ENCODE assay signal across 1 cellular context in the genomic region with DNA sequence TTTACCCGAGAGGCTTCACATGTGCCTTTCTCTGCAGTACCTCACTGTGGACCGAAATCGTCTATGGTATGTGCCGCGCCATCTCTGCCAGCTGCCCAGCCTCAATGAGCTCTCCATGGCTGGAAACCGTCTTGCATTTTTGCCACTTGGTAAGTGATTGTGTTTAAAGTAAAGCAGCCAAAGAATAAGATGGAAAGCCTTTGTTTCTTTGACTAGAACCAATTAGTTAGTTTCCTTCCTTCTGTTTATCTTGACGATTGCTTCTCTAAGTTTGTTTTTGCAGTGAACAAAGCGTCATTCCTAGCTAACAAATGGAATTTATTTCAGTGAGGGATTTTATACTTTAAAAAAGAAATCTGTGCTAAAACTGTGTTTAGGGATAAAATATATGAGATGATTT.
TF ChIP-seq lines count a peak whose summit lies in the region.

No MANE protein-coding gene starts in this region.

TF ChIP-seq in SK-N-SH, 30 proteins besides CTCF, POLR2A, EP300 and RAD21 (continued from another document):
- TF ChIP-seq, protein P1, sequence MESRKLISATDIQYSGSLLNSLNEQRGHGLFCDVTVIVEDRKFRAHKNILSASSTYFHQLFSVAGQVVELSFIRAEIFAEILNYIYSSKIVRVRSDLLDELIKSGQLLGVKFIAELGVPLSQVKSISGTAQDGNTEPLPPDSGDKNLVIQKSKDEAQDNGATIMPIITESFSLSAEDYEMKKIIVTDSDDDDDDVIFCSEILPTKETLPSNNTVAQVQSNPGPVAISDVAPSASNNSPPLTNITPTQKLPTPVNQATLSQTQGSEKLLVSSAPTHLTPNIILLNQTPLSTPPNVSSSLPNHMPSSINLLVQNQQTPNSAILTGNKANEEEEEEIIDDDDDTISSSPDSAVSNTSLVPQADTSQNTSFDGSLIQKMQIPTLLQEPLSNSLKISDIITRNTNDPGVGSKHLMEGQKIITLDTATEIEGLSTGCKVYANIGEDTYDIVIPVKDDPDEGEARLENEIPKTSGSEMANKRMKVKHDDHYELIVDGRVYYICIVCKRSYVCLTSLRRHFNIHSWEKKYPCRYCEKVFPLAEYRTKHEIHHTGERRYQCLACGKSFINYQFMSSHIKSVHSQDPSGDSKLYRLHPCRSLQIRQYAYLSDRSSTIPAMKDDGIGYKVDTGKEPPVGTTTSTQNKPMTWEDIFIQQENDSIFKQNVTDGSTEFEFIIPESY (IDR thresholded peaks at IDR 0.05; ENCODE audit: borderline replicate concordance, low read depth), result no peak
- no peak for TF ChIP-seq TAF1 (IDR thresholded peaks at IDR 0.05; ENCODE audit: borderline replicate concordance, low read depth, low read length)
